8 cellular contexts compared by ENCODE assay signal in the genomic region with DNA sequence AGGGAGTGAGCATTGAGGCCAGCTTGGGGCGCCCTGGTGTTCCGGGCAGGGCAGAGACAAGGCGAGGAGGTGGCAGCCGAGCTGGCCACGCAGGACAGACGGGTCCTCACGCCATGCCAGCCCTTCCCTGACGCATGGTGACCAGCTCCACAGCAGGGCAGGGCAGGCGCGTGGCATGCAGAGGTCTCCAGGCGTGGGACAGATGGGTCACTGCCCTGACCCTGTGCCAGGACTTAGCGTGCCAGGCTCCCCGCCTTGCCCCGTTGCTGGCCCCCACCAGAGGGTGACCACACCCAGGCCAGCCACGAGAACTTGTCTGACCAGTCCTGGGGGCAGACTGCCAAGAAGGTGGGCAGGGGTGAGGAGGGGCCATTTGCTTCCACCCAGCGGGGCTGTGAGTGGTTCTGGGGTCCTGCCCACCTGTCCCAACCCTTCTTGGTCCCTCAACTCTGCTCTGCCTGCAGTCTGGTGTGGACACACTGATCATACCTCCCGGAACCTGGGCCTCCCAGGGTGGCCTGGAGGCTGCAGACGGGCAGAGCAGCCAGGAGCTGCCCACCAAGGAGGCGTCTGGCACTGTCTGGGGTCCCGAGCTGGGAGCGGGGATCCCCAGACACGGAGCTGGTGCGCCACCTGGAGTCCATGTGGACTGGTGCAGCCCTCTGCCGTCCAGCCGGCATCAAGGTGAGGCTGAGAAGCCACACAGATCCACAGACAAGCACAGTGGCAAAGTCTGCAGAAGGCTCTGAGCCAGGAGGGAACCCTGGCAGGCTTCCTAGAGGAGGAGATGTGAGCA. TPM values are rescaled to one million over a fixed set of nuclear protein-coding genes. Genes with fewer than 3 reads are reported as not detected.
A peak's percentile ranks its signal among the peaks of the same experiment; 100 is the strongest.
DNase-seq lines count a peak whose midpoint lies in the region; ATAC-seq and TF ChIP-seq lines count a peak whose summit lies in the region.

Gene RNF224, plus strand, starts transcription at position 446 of the 796 bp plus-strand sequence. CDS start 834 bp downstream, outside the sequence.

- no peak within 1 kb of the TSS for H3K27ac Mint-ChIP-seq in HFFc6
- peak within 1 kb of the TSS in 5 of 9 donors; percentile 29 to 85 (median 49) for H3K27ac Mint-ChIP-seq in naive thymus-derived CD4-positive, alpha-beta T cell
- H3K27ac Mint-ChIP-seq in stimulated activated memory B cell treated with anti-CD40 and anti-IgM and Interleukin-4, amounts not matched to agents 10 μg/mL and 1 μg/mL and 100 μg/mL, for 72 hours, result peak within 1 kb of the TSS; percentile 58

- peak; percentile 92 for TF ChIP-seq CTCF in HFFc6 (IDR thresholded peaks at IDR 0.05)
- peak; percentile 96 for TF ChIP-seq CTCF in OCI-LY1 (IDR thresholded peaks at IDR 0.05; ENCODE audit: low read length)

- H3K27ac ChIP-seq in OCI-LY1 (ENCODE audit: low read depth, low read length, poor library complexity, severe bottlenecking) (no peak within 1 kb of the TSS), epithelial cell of prostate (peak within 1 kb of the TSS; percentile 94)
- H3K27ac ChIP-seq in naive thymus-derived CD4-positive, alpha-beta T cell (ENCODE audit: low read depth, low read length), result no peak within 1 kb of the TSS

- no peaks in the 10 kb centered on the region; the same call in 1 of the 2 replicates for H3K27me3 Mint-ChIP-seq in HFFc6 (ENCODE audit: insufficient read depth)
- peaks cover 0 to 7% (median 5%) of the 10 kb centered on the region in 5 donors for H3K27me3 Mint-ChIP-seq in naive thymus-derived CD4-positive, alpha-beta T cell
- peaks cover 31% of the 10 kb centered on the region for H3K27me3 Mint-ChIP-seq in stimulated activated memory B cell treated with anti-CD40 and anti-IgM and Interleukin-4, amounts not matched to agents 10 μg/mL and 1 μg/mL and 100 μg/mL, for 72 hours

- DNase-seq in C1 segment of cervical spinal cord (lab: John Stamatoyannopoulos, UW) (peak in 11 of 14 donors; percentile 14 to 70 (median 43)), HFFc6 (peak; percentile 65), epithelial cell of prostate (ENCODE audit: low read depth, low spot score) (no peak)
- DNase-seq in activated CD8-positive, alpha-beta memory T cell treated with anti-CD3 and anti-CD28 coated beads, Interleukin-2, amount 50 U/mL, for 48 hours, result peak; percentile 91
- peak; percentile 64 to 82 (median 77) for DNase-seq in naive thymus-derived CD4-positive, alpha-beta T cell

- peak; percentile 46 for ATAC-seq in naive thymus-derived CD4-positive, alpha-beta T cell
- peak; percentile 60 for ATAC-seq in stimulated activated memory B cell treated with anti-CD40 and anti-IgM and Interleukin-4, amounts not matched to agents 10 μg/mL and 1 μg/mL and 100 μg/mL, for 72 hours
- no peak for ATAC-seq in HG03025 (IDR thresholded peaks at IDR 0.05; ENCODE audit: low FRiP score, unreplicated experiment)

- no peak within 1 kb of the TSS for H2AFZ ChIP-seq in OCI-LY1 (ENCODE audit: low read length)

- H3K9me3 Mint-ChIP-seq in HFFc6, result no peaks in the 10 kb centered on the region
- peaks cover 0 to 2% (median 0%) of the 10 kb centered on the region in 11 donors for H3K9me3 Mint-ChIP-seq in naive thymus-derived CD4-positive, alpha-beta T cell
- no peaks in the 10 kb centered on the region for H3K9me3 Mint-ChIP-seq in stimulated activated memory B cell treated with anti-CD40 and anti-IgM and Interleukin-4, amounts not matched to agents 10 μg/mL and 1 μg/mL and 100 μg/mL, for 72 hours

- CTCF ChIA-PET in naive thymus-derived CD4-positive, alpha-beta T cell (lab: Charles Lee), result interaction anchor here (0.6 to 2.3 kb wide), 13 partner anchors 10 to 181 kb away, joined by 3 to 13 read pairs (median 3); partner anchors contain the start of gene NPDC1

- no peaks in the 10 kb centered on the region for H3F3A ChIP-seq in OCI-LY1 (ENCODE audit: insufficient read depth, low read length)

- H3K27me3 ChIP-seq in OCI-LY1 (ENCODE audit: insufficient read depth, low read length), result peaks cover 10% of the 10 kb centered on the region; the same call in 1 of the 2 replicates
- no peaks in the 10 kb centered on the region for H3K27me3 ChIP-seq in naive thymus-derived CD4-positive, alpha-beta T cell (ENCODE audit: control insufficient read depth in 2 of 2, insufficient read depth in 2 of 2, low read length in 2 of 2)

- no peak within 1 kb of the TSS for H3K9ac ChIP-seq in OCI-LY1 (ENCODE audit: low read length)

- H3K9me2 ChIP-seq in OCI-LY1 (ENCODE audit: low read depth, low read length), result no peaks in the 10 kb centered on the region

- intact Hi-C loops in naive thymus-derived CD4-positive, alpha-beta T cell (cut with micrococcal nuclease), result loop anchor here (1.0 to 10.0 kb wide), 7 partner anchors 27 to 282 kb away; partner anchors contain the start of genes ANAPC2 (in 1 of the 2), C8G (in 1 of the 2), FBXW5 (in 1 of the 2) and NPDC1 (in 1 of the 2)

- POLR2A ChIA-PET in naive thymus-derived CD4-positive, alpha-beta T cell (lab: Charles Lee), result interaction anchor here (0.5 to 3.2 kb wide), 8 partner anchors 13 to 180 kb away, joined by 3 to 9 read pairs (median 3); partner anchors contain the start of genes ANAPC2, SSNA1 and TUBB4B

- no peak within 1 kb of the TSS for H3K4me3 Mint-ChIP-seq in HFFc6
- H3K4me3 Mint-ChIP-seq in naive thymus-derived CD4-positive, alpha-beta T cell, result peak within 1 kb of the TSS in 2 of 10 donors; percentile 24 to 44
- H3K4me3 Mint-ChIP-seq in stimulated activated memory B cell treated with anti-CD40 and anti-IgM and Interleukin-4, amounts not matched to agents 10 μg/mL and 1 μg/mL and 100 μg/mL, for 72 hours, result no peak within 1 kb of the TSS

- peaks cover 16% of the 10 kb centered on the region for H3K4me1 ChIP-seq in OCI-LY1 (ENCODE audit: insufficient read depth, low read length, severe bottlenecking)
- peaks cover 9 to 11% of the 10 kb centered on the region in 2 donors for H3K4me1 ChIP-seq in naive thymus-derived CD4-positive, alpha-beta T cell (ENCODE audit: control insufficient read depth in 2 of 2, insufficient read depth in 2 of 2, low read length in 2 of 2)

- H3K9me3 ChIP-seq in OCI-LY1 (ENCODE audit: low read length), result no peaks in the 10 kb centered on the region
- no peaks in the 10 kb centered on the region for H3K9me3 ChIP-seq in naive thymus-derived CD4-positive, alpha-beta T cell (ENCODE audit: control insufficient read depth in 2 of 3, low read length in 3 of 3)

- H3K36me3 Mint-ChIP-seq in HFFc6 (ENCODE audit: low read depth), result no peaks in the 10 kb centered on the region
- no peaks in the 10 kb centered on the region for H3K36me3 Mint-ChIP-seq in naive thymus-derived CD4-positive, alpha-beta T cell
- no peaks in the 10 kb centered on the region for H3K36me3 Mint-ChIP-seq in stimulated activated memory B cell treated with anti-CD40 and anti-IgM and Interleukin-4, amounts not matched to agents 10 μg/mL and 1 μg/mL and 100 μg/mL, for 72 hours

- peaks cover 7% of the 10 kb centered on the region for H3K4me1 Mint-ChIP-seq in HFFc6 (ENCODE audit: low read depth)
- H3K4me1 Mint-ChIP-seq in naive thymus-derived CD4-positive, alpha-beta T cell, result peaks cover 5 to 14% (median 6%) of the 10 kb centered on the region in 7 donors
- peaks cover 20% of the 10 kb centered on the region for H3K4me1 Mint-ChIP-seq in stimulated activated memory B cell treated with anti-CD40 and anti-IgM and Interleukin-4, amounts not matched to agents 10 μg/mL and 1 μg/mL and 100 μg/mL, for 72 hours

- no peaks in the 10 kb centered on the region for H3K36me3 ChIP-seq in OCI-LY1 (ENCODE audit: insufficient read depth, low read length)
- no peaks in the 10 kb centered on the region for H3K36me3 ChIP-seq in naive thymus-derived CD4-positive, alpha-beta T cell (ENCODE audit: control insufficient read depth in 2 of 3, insufficient read depth in 3 of 3, low read length in 3 of 3)

- H3K4me2 ChIP-seq in OCI-LY1 (ENCODE audit: low read length), result no peak within 1 kb of the TSS

- H3K79me2 ChIP-seq in OCI-LY1 (ENCODE audit: insufficient read depth, low read length), result no peaks in the 10 kb centered on the region

- no peaks in the 10 kb centered on the region for H4K20me1 ChIP-seq in OCI-LY1 (ENCODE audit: insufficient read depth, low read length)

- no peak within 1 kb of the TSS for H3K4me3 ChIP-seq in OCI-LY1 (ENCODE audit: low read depth, low read length, poor library complexity, severe bottlenecking)
- no peak within 1 kb of the TSS for H3K4me3 ChIP-seq in naive thymus-derived CD4-positive, alpha-beta T cell (ENCODE audit: low read length)

RNA-seq across cellular contexts. Expression of gene RNF224, which starts in this region (rescaled TPM):
- total RNA-seq in HFFc6 (2021; fragmentation: NEBNext Ultra II Directional; extraction: Animal tissue kit (Norgen Biotek cat#: 25700)), result not detected
- under 1 TPM in 1 of 5 experiments, not detected in 4; 0.12 TPM for total RNA-seq in naive thymus-derived CD4-positive, alpha-beta T cell
- not detected for polyA plus RNA-seq in naive thymus-derived CD4-positive, alpha-beta T cell

Comparison
In these comparisons a context has a peak if more than half of its experiments do, and no peak if none do; other contexts are left out.
1. Peak in DNase-seq in HFFc6; RNA of the gene not detected or under 1 TPM.
2. Peak in DNase-seq and ATAC-seq in naive thymus-derived CD4-positive, alpha-beta T cell; RNA of the gene not detected or under 1 TPM.